Comparison of ENCODE assay signal across 20 cellular contexts in the genomic region with DNA sequence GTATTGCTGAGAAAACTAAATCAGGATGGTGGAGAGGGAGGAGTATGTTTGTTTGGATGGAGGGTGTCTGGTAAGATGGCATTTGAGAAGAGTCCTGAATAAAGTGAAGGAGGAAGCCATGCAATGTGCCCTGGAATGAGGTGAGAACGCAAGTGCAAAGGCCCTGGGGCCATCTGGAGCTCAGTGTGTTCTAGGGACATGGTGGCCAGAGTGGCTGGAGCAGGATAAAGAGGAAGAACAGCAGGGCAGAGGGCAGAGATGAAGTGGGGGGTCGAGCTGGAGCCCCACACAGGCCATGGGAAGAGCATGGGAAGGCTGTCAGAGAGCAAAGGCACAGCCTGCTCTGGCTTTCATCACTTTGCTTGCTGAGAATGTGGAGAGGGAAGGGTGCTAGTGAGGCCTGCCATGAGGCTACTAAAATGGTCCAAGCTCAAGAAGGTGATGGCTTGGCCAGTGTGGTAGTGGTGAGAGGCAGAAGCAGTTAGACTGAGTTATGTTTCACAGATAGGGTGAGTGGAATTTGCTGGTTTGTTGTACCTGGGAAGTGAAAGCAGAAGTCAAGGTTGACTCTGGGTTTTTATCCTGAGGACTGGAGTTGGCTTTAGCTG.
DNase-seq lines count a peak whose midpoint lies in the region; ATAC-seq and TF ChIP-seq lines count a peak whose summit lies in the region.
"Had no signal": no experiment of that assay in that cellular context is flagged by ENCODE, and none has a peak within 500 bp of the region (broad histone marks: within the 10 kb centered on the region; RNA-seq: fewer than 3 reads in every experiment).

No MANE protein-coding gene starts in this region.

- CTCF ChIA-PET in HEK293 (lab: Yijun Ruan, JAX) = no interaction called here

- H3K4me3 ChIP-seq in cardiac muscle cell = no peak overlapping the region
- H3K4me3 ChIP-seq in heart left ventricle = no peak overlapping the region
- no peak overlapping the region for H3K4me3 ChIP-seq in HEK293 (ENCODE audit: low read depth, low read length)
- H3K4me3 ChIP-seq in sigmoid colon = no peak overlapping the region
- H3K4me3 ChIP-seq: A549; BLaER1 treated with 17β-estradiol and CSF1 and Interleukin-3, amounts not matched to agents 10 nM and 100 nM; GM12878 had no signal

- H3K27ac ChIP-seq in cardiac muscle cell = peak overlapping the region; percentile 31
- H3K27ac ChIP-seq in heart left ventricle = no peak overlapping the region
- no peak overlapping the region for H3K27ac ChIP-seq in HEK293 (ENCODE audit: extremely low read depth, low read depth, low read length)
- H3K27ac ChIP-seq in sigmoid colon = no peak overlapping the region
- H3K27ac ChIP-seq: 22Rv1; A549; BLaER1 treated with 17β-estradiol and CSF1 and Interleukin-3, amounts not matched to agents 10 nM and 100 nM; C4-2B had no signal

- POLR2A ChIA-PET in HEK293 (lab: Yijun Ruan, JAX) = no interaction called here

- no peak for TF ChIP-seq POLR2A in heart left ventricle (IDR thresholded peaks at IDR 0.05)
- no peak for TF ChIP-seq POLR2A in sigmoid colon (IDR thresholded peaks at IDR 0.05)

- H3K27me3 ChIP-seq in cardiac muscle cell (no peaks in the 10 kb centered on the region), heart left ventricle (peaks cover 0 to 10% (median 0%) of the 10 kb centered on the region in 9 donors), sigmoid colon (peaks cover 0 to 52% (median 8%) of the 10 kb centered on the region in 3 donors)
- H3K27me3 ChIP-seq: BLaER1 treated with 17β-estradiol and CSF1 and Interleukin-3, amounts not matched to agents 10 nM and 100 nM had no signal

- H3K9me3 ChIP-seq in cardiac muscle cell (ENCODE audit: low read depth) (no peaks in the 10 kb centered on the region), heart left ventricle (no peaks in the 10 kb centered on the region), HEK293 (ENCODE audit: control insufficient read depth, insufficient read depth, low read depth, low read length) (no peaks in the 10 kb centered on the region), sigmoid colon (no peaks in the 10 kb centered on the region)
- H3K9me3 ChIP-seq: A549; BLaER1 treated with 17β-estradiol and CSF1 and Interleukin-3, amounts not matched to agents 10 nM and 100 nM; Caco-2 had no signal

- TF ChIP-seq CTCF in cardiac muscle cell (IDR thresholded peaks at IDR 0.05; ENCODE audit: low read depth, low read length) = no peak
- TF ChIP-seq CTCF in heart left ventricle (IDR thresholded peaks at IDR 0.05) = no peak
- no peak for TF ChIP-seq CTCF in HEK293 (tag by site-specific recombination; IDR thresholded peaks at IDR 0.05)
- no peak for TF ChIP-seq CTCF in sigmoid colon (IDR thresholded peaks at IDR 0.05)

- intact Hi-C loops in heart left ventricle (cut with DNase I) (no loop called here), sigmoid colon (cut with DNase I) (no loop called here)

- DNase-seq in cardiac muscle cell (ENCODE audit: low read depth in 1 of 2, low spot score in 1 of 2) = peak in 1 of 2 donors; percentile 73
- no peak for DNase-seq in heart left ventricle
- DNase-seq in islet precursor cell = peak; percentile 24
- DNase-seq in sigmoid colon = peak; percentile 3
- no peak for DNase-seq in DMS79 treated with DMSO at 0.1 percent for 48 hours (lab: John Stamatoyannopoulos, UW)
- DNase-seq: AML-193; Caco-2; Calu3; CD4-positive, alpha-beta T cell; CD8-positive, alpha-beta T cell; DND-41; EL; GDM1 had no signal

- no peaks in the 10 kb centered on the region for H3K36me3 ChIP-seq in cardiac muscle cell
- no peaks in the 10 kb centered on the region for H3K36me3 ChIP-seq in heart left ventricle
- no peaks in the 10 kb centered on the region for H3K36me3 ChIP-seq in HEK293 (ENCODE audit: control insufficient read depth in 2 of 2, insufficient read depth in 1 of 2, low read length in 2 of 2)
- H3K36me3 ChIP-seq in sigmoid colon = no peaks in the 10 kb centered on the region
- H3K36me3 ChIP-seq: BLaER1 treated with 17β-estradiol and CSF1 and Interleukin-3, amounts not matched to agents 10 nM and 100 nM had no signal

- no peak for TF ChIP-seq EP300 in sigmoid colon (IDR thresholded peaks at IDR 0.05)

- WGBS in heart left ventricle, 4 donors = 63 to 68% (median 66%) methylated on average over 2 of the region's 2 CpGs
- WGBS in sigmoid colon, 2 donors = 50 to 54% methylated on average over 2 of the region's 2 CpGs

- ATAC-seq in heart left ventricle (no peak), HG02970 (IDR thresholded peaks at IDR 0.05; ENCODE audit: low FRiP score, unreplicated experiment) (no peak)
- ATAC-seq: A549; CD8-positive, alpha-beta T cell; GM12878 had no signal

- H3K4me1 ChIP-seq in cardiac muscle cell (ENCODE audit: low read depth) (no peaks in the 10 kb centered on the region), heart left ventricle (no peaks in the 10 kb centered on the region), HEK293 (ENCODE audit: control insufficient read depth, insufficient read depth, low read length) (0 out of 2 replicates have a peak, but pooled peaks cover under 1% of the 10 kb centered on the region), sigmoid colon (no peaks in the 10 kb centered on the region)
- H3K4me1 ChIP-seq: BLaER1 treated with 17β-estradiol and CSF1 and Interleukin-3, amounts not matched to agents 10 nM and 100 nM; Caco-2 had no signal

TF ChIP-seq in HEK293, 187 proteins besides CTCF, POLR2A, EP300 and RAD21:
- no peak for TF ChIP-seq ZNF830 (tag by site-specific recombination; IDR thresholded peaks at IDR 0.05; ENCODE audit: low read depth)
- no peak for TF ChIP-seq ZNF175 (tag by site-specific recombination; IDR thresholded peaks at IDR 0.05)
- peak; percentile 88 for TF ChIP-seq ZNF623 (tag by site-specific recombination; IDR thresholded peaks at IDR 0.05)

Comparison
In these comparisons a context has a peak if more than half of its experiments do, and no peak if none do; other contexts are left out.
1. DNase-seq: peak in islet precursor cell (single experiment) and sigmoid colon (single experiment); none in heart left ventricle (0 of 5) and DMS79 treated with DMSO at 0.1 percent for 48 hours (single experiment).